26 cellular contexts compared by ENCODE assay signal in the genomic region with DNA sequence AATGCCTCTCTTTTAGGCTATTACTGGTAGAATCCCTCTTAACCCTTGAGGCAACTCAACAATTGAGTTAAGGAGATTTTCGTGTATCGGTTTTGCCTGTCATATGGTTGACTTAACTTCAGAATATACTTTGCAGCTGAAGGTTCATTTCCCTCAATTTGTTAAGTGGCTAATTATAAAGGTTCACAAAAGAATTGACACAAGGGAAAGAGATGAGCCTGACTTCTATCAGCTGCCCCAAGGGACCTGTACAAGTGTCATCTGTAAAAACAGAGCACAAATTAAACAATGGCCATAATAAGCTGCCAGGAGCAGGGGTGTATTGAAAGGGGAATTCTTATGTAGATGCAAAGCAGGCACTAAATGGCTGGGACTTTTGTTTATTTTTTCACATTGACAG.
DNase-seq lines count a peak whose midpoint lies in the region; ATAC-seq and TF ChIP-seq lines count a peak whose summit lies in the region.
"Had no signal": no experiment of that assay in that cellular context is flagged by ENCODE, and none has a peak within 500 bp of the region (broad histone marks: within the 10 kb centered on the region; RNA-seq: fewer than 3 reads in every experiment).

No MANE protein-coding gene starts in this region.

- no peaks in the 10 kb centered on the region for H3K36me3 ChIP-seq in WERI-Rb-1
- no peaks in the 10 kb centered on the region for H3K36me3 ChIP-seq in naive thymus-derived CD4-positive, alpha-beta T cell (ENCODE audit: control insufficient read depth in 2 of 3, insufficient read depth in 3 of 3, low read length in 3 of 3)
- H3K36me3 ChIP-seq: BLaER1, brain microvascular endothelial cell, gastroesophageal sphincter, transverse colon had no signal

- H3K4me3 ChIP-seq in WERI-Rb-1 (ENCODE audit: low read depth, low read length), result no peak overlapping the region
- no peak overlapping the region for H3K4me3 ChIP-seq in naive thymus-derived CD4-positive, alpha-beta T cell (ENCODE audit: low read length)
- H3K4me3 ChIP-seq: BLaER1, gastroesophageal sphincter, transverse colon had no signal

- no peaks in the 10 kb centered on the region for H3K36me3 Mint-ChIP-seq in naive thymus-derived CD4-positive, alpha-beta T cell
- H3K36me3 Mint-ChIP-seq: activated CD4-positive, alpha-beta memory T cell treated with anti-CD3 and anti-CD28 coated beads for 36 hours had no signal

- no peak overlapping the region for H3K27ac Mint-ChIP-seq in naive thymus-derived CD4-positive, alpha-beta T cell
- H3K27ac Mint-ChIP-seq: activated CD4-positive, alpha-beta memory T cell treated with anti-CD3 and anti-CD28 coated beads for 36 hours; progenitor cell of endocrine pancreas had no signal

- H3K27ac ChIP-seq in WERI-Rb-1, result no peak overlapping the region
- no peak overlapping the region for H3K27ac ChIP-seq in naive thymus-derived CD4-positive, alpha-beta T cell (ENCODE audit: low read depth, low read length)
- H3K27ac ChIP-seq: BLaER1, brain microvascular endothelial cell, gastroesophageal sphincter, transverse colon had no signal

- ATAC-seq in naive thymus-derived CD4-positive, alpha-beta T cell, result no peak
- ATAC-seq in GM21737 (IDR thresholded peaks at IDR 0.05; ENCODE audit: unreplicated experiment), result no peak
- ATAC-seq: gastroesophageal sphincter, Panc1, sciatic nerve had no signal

- no peaks in the 10 kb centered on the region for H3K9me3 ChIP-seq in WERI-Rb-1 (ENCODE audit: severe bottlenecking)
- H3K9me3 ChIP-seq in naive thymus-derived CD4-positive, alpha-beta T cell (ENCODE audit: control insufficient read depth in 2 of 3, low read length in 3 of 3), result no peaks in the 10 kb centered on the region
- H3K9me3 ChIP-seq: BLaER1, gastroesophageal sphincter, transverse colon had no signal

- no peaks in the 10 kb centered on the region for H3K4me1 ChIP-seq in naive thymus-derived CD4-positive, alpha-beta T cell (ENCODE audit: control insufficient read depth in 2 of 2, insufficient read depth in 2 of 2, low read length in 2 of 2)
- H3K4me1 ChIP-seq: BLaER1, gastroesophageal sphincter, transverse colon had no signal

- DNase-seq in DMS79 treated with DMSO at 0.1 percent for 48 hours (lab: John Stamatoyannopoulos, UW) (peak; percentile 78), NCI-H1417 (lab: John Stamatoyannopoulos, UW) (peak; percentile 27 to 99 (median 84)), NCI-H345 (lab: John Stamatoyannopoulos, UW) (peak; percentile 92), WERI-Rb-1 (peak; percentile 12), DMS114 treated with DMSO at 0.1 percent for 48 hours (lab: John Stamatoyannopoulos, UW; ENCODE audit: unreplicated experiment) (no peak), NOMO-1 treated with dmso at 0.1 percent for 144 hours (lab: John Stamatoyannopoulos, UW; ENCODE audit: unreplicated experiment) (no peak)
- DNase-seq in naive thymus-derived CD4-positive, alpha-beta T cell, result no peak
- DNase-seq: activated CD4-positive, alpha-beta memory T cell treated with anti-CD3 and anti-CD28 coated beads for 36 hours; activated CD8-positive, alpha-beta memory T cell treated with anti-CD3 and anti-CD28 coated beads, Interleukin-2, amount 50 U/mL, for 4 hours; activated naive CD4-positive, alpha-beta T cell treated with anti-CD3 and anti-CD28 coated beads, Interleukin-2, amount 50 U/mL, for 16 hours; amniotic stem cell; brain microvascular endothelial cell; Calu3; hypothalamus; mesenchymal stem cell; NCI-H1105; stimulated activated CD4-positive, alpha-beta T cell treated with anti-CD3 and anti-CD28 coated beads, Interleukin-12 subunit alpha, Interleukin-12 subunit beta, amount 100 ng/mL, for 4 hours; stimulated activated CD4-positive, alpha-beta T cell treated with anti-CD3 and anti-CD28 coated beads, Interleukin-4, amount 100 ng/mL, for 1 hour; T-helper 1 cell; transverse colon had no signal

- H3K4me3 Mint-ChIP-seq in naive thymus-derived CD4-positive, alpha-beta T cell, result no peak overlapping the region
- H3K4me3 Mint-ChIP-seq: activated CD4-positive, alpha-beta memory T cell treated with anti-CD3 and anti-CD28 coated beads for 36 hours had no signal

- TF ChIP-seq CTCF in WERI-Rb-1 (IDR thresholded peaks at IDR 0.05; ENCODE audit: low read depth, low read length), result no peak

- peaks cover 0 to 27% (median 7%) of the 10 kb centered on the region in 5 donors for H3K27me3 Mint-ChIP-seq in naive thymus-derived CD4-positive, alpha-beta T cell
- H3K27me3 Mint-ChIP-seq: progenitor cell of endocrine pancreas had no signal

- H3K4me1 Mint-ChIP-seq in naive thymus-derived CD4-positive, alpha-beta T cell, result no peaks in the 10 kb centered on the region

- intact Hi-C loops in naive thymus-derived CD4-positive, alpha-beta T cell (cut with micrococcal nuclease), result no loop called here

- CTCF ChIA-PET in naive thymus-derived CD4-positive, alpha-beta T cell (lab: Charles Lee), result no interaction called here

- no peaks in the 10 kb centered on the region for H3K27me3 ChIP-seq in WERI-Rb-1 (ENCODE audit: insufficient read depth, low read depth, severe bottlenecking)
- H3K27me3 ChIP-seq in naive thymus-derived CD4-positive, alpha-beta T cell (ENCODE audit: control insufficient read depth in 2 of 2, insufficient read depth in 2 of 2, low read length in 2 of 2), result no peaks in the 10 kb centered on the region
- H3K27me3 ChIP-seq: BLaER1, brain microvascular endothelial cell, gastroesophageal sphincter, transverse colon had no signal

- H3K9me3 Mint-ChIP-seq in naive thymus-derived CD4-positive, alpha-beta T cell, result peaks cover 0 to 2% (median 0%) of the 10 kb centered on the region in 11 donors
- H3K9me3 Mint-ChIP-seq: activated CD4-positive, alpha-beta memory T cell treated with anti-CD3 and anti-CD28 coated beads for 36 hours had no signal

- POLR2A ChIA-PET in naive thymus-derived CD4-positive, alpha-beta T cell (lab: Charles Lee), result no interaction called here

Comparison
In these comparisons a context has a peak if more than half of its experiments do, and no peak if none do; other contexts are left out.
1. DNase-seq: peak in DMS79 treated with DMSO at 0.1 percent for 48 hours (single experiment), NCI-H1417 (3 of 3), NCI-H345 (single experiment) and WERI-Rb-1 (single experiment); none in naive thymus-derived CD4-positive, alpha-beta T cell (0 of 9), DMS114 treated with DMSO at 0.1 percent for 48 hours (single experiment) and NOMO-1 treated with dmso at 0.1 percent for 144 hours (single experiment).